In genomic region chr10:68560916-68561691, GRCh38 we compare ENCODE assay signal across 8 cellular contexts.
A peak's percentile ranks its signal among the peaks of the same experiment; 100 is the strongest.
DNase-seq lines count a peak whose midpoint lies in the region; ATAC-seq and TF ChIP-seq lines count a peak whose summit lies in the region.

No MANE protein-coding gene starts in this region.

- H3K36me3 ChIP-seq in GM06990 (ENCODE audit: control insufficient read depth, insufficient read depth, low read length) = no peaks in the 10 kb centered on the region

- peak overlapping the region; percentile 33 for H3K4me3 ChIP-seq in GM06990 (replicated peaks; ENCODE audit: low read depth, low read length)
- H3K4me3 ChIP-seq in NB4 (ENCODE audit: low read depth, low read length) = peak overlapping the region; percentile 62

- H3K27me3 ChIP-seq in GM06990 (replicated peaks; ENCODE audit: control insufficient read depth, insufficient read depth, low read length) = no peaks in the 10 kb centered on the region; the same call in none of the 2 replicates

- no peak for TF ChIP-seq POLR2A in NB4 (IDR thresholded peaks at IDR 0.05; ENCODE audit: extremely low read depth, insufficient read length)

- no peak for TF ChIP-seq CTCF in GM06990 (IDR thresholded peaks at IDR 0.05; ENCODE audit: insufficient read depth, low read length, poor library complexity, severe bottlenecking)
- no peak for TF ChIP-seq CTCF in NB4 (IDR thresholded peaks at IDR 0.05; ENCODE audit: low read depth, low read length)

- DNase-seq in GM06990 (ENCODE audit: extremely low read depth, insufficient read length) (no peak), NB4 (ENCODE audit: low read depth) (peak; percentile 54), astrocyte of the hippocampus (ENCODE audit: low read depth, low spot score) (peak; percentile 59), iPS-NIHi7 (ENCODE audit: extremely low spot score) (peak; percentile 66), NCI-H2107 (lab: John Stamatoyannopoulos, UW) (no peak), NCI-H2196 treated with DMSO at 0.1 percent for 48 hours (lab: John Stamatoyannopoulos, UW; ENCODE audit: unreplicated experiment) (no peak)
- peak; percentile 28 for DNase-seq in stimulated activated CD8-positive, alpha-beta memory T cell treated with anti-CD3 and anti-CD28 coated beads, Interleukin-4, amount 100 ng/mL, for 48 hours

- ATAC-seq in HG02970 (IDR thresholded peaks at IDR 0.05; ENCODE audit: low FRiP score, unreplicated experiment) = no peak

Comparison
In these comparisons a context has a peak if more than half of its experiments do, and no peak if none do; other contexts are left out.
1. DNase-seq: peak in NB4 (single experiment), astrocyte of the hippocampus (single experiment), iPS-NIHi7 (single experiment) and stimulated activated CD8-positive, alpha-beta memory T cell treated with anti-CD3 and anti-CD28 coated beads, Interleukin-4, amount 100 ng/mL, for 48 hours (single experiment); none in GM06990 (single experiment), NCI-H2107 (single experiment) and NCI-H2196 treated with DMSO at 0.1 percent for 48 hours (single experiment).